In genomic region chr15:90530250-90531051, GRCh38 we compare ENCODE assay signal across 8 cellular contexts. TPM values are rescaled to one million over a fixed set of nuclear protein-coding genes. Genes with fewer than 3 reads are reported as not detected.
A peak's percentile ranks its signal among the peaks of the same experiment; 100 is the strongest.
DNase-seq lines count a peak whose midpoint lies in the region; ATAC-seq, FAIRE-seq and TF ChIP-seq lines count a peak whose summit lies in the region.

No MANE protein-coding gene starts in this region.

- H3K79me2 ChIP-seq in K562 (ENCODE audit: control insufficient read depth, insufficient read depth, low read length): peaks cover 49% of the 10 kb centered on the region

- peaks cover 0 to 2% (median 0%) of the 10 kb centered on the region in 7 donors for H3K9me3 Mint-ChIP-seq in CD4-positive, CD25-positive, alpha-beta regulatory T cell
- H3K9me3 Mint-ChIP-seq in T-helper 1 cell treated with Interleukin-12 subunit alpha and Interleukin-12 subunit beta and Interleukin-4 antibody, amounts not matched to agents 30 μg/mL and 1 μg/mL, for 36 hours: no peaks in the 10 kb centered on the region

- peaks cover 14% of the 10 kb centered on the region; the same call in 1 of the 2 replicates for H4K20me1 ChIP-seq in K562 (replicated peaks; ENCODE audit: control insufficient read depth, insufficient read depth, low read length)

- under 1% methylated on average over 56 of the region's 76 CpGs for WGBS in K562 (ENCODE audit: insufficient coverage, low coverage, missing lambda C conversion rate)

- FAIRE-seq in K562 (lab: Jason Lieb, UNC): peak; percentile 42

- TF ChIP-seq POLR2A in K562 (conservative IDR thresholded peaks at IDR 0.05) (no peak), gastrocnemius medialis (IDR thresholded peaks at IDR 0.05) (no peak)

- no peak for TF ChIP-seq EP300 in K562 (IDR thresholded peaks at IDR 0.05; ENCODE audit: low read length)

- DNase-seq in CD4-positive, CD25-positive, alpha-beta regulatory T cell: peak; percentile 18 to 68 (median 62)
- DNase-seq in K562 (ENCODE audit: extremely low read depth in 1 of 4, low spot score in 3 of 4): peak; percentile 45 to 80 (median 73)
- peak; percentile 16 to 62 for DNase-seq in gastrocnemius medialis
- no peak for DNase-seq in SIG-M5 (lab: John Stamatoyannopoulos, UW)

- peak overlapping the region; percentile 70 for H3K4me2 ChIP-seq in K562 (ENCODE audit: insufficient read depth, low read length)

- H3K9ac ChIP-seq in K562 (ENCODE audit: insufficient read depth in 1 of 2, low read depth in 2 of 2, low read length in 2 of 2): peak overlapping the region; percentile 73 to 98

- no TSS peak for BruUV-seq in K562 (replicated peaks; lab: Mats Ljungman, UMichigan)

- ATAC-seq in CD4-positive, CD25-positive, alpha-beta regulatory T cell (ENCODE audit: low read depth in 2 of 2): peak; percentile 47 to 48
- peak; percentile 43 for ATAC-seq in GM19452 (IDR thresholded peaks at IDR 0.05; ENCODE audit: unreplicated experiment)
- ATAC-seq in HG03521 (IDR thresholded peaks at IDR 0.05; ENCODE audit: unreplicated experiment): peak; percentile 32
- peak; percentile 59 for ATAC-seq in K562
- ATAC-seq in gastrocnemius medialis: peak; percentile 48 to 53

- TF ChIP-seq CTCF in K562 (IDR thresholded peaks at IDR 0.05 in 2 of 3, conservative IDR thresholded peaks at IDR 0.05 in 1 of 3; ENCODE audit: insufficient read depth in 2 of 3, low read depth in 1 of 3, low read length in 3 of 3) (no peak), gastrocnemius medialis (IDR thresholded peaks at IDR 0.05 in 4 of 5, conservative IDR thresholded peaks at IDR 0.05 in 1 of 5) (no peak)

- POLR2A ChIA-PET in K562 (lab: Yijun Ruan, JAX): interaction anchor here (0.5 to 3.1 kb wide), 7 partner anchors 9 to 1620 kb away, joined by 3 to 27 read pairs (median 3); no protein-coding TSS in a partner anchor

- H3K36me3 ChIP-seq in CD4-positive, CD25-positive, alpha-beta regulatory T cell (ENCODE audit: control insufficient read depth, insufficient read depth, low read length): no peaks in the 10 kb centered on the region
- H3K36me3 ChIP-seq in K562 (ENCODE audit: control insufficient read depth, insufficient read depth, low read length): no peaks in the 10 kb centered on the region
- no peaks in the 10 kb centered on the region for H3K36me3 ChIP-seq in gastrocnemius medialis

- H3K27me3 ChIP-seq in CD4-positive, CD25-positive, alpha-beta regulatory T cell (ENCODE audit: control insufficient read depth, insufficient read depth, low read length): no peaks in the 10 kb centered on the region
- H3K27me3 ChIP-seq in K562 (ENCODE audit: control insufficient read depth in 2 of 2, insufficient read depth in 2 of 2, low read length in 2 of 2) (no peaks in the 10 kb centered on the region), gastrocnemius medialis (no peaks in the 10 kb centered on the region)

- peaks cover 39% of the 10 kb centered on the region for H3K4me1 ChIP-seq in CD4-positive, CD25-positive, alpha-beta regulatory T cell (ENCODE audit: control insufficient read depth, insufficient read depth, low read length, poor library complexity, severe bottlenecking)
- H3K4me1 ChIP-seq in K562 (replicated peaks in 1 of 2; ENCODE audit: control insufficient read depth in 2 of 2, insufficient read depth in 2 of 2, low read length in 2 of 2) (peaks cover 9 to 25% of the 10 kb centered on the region in 2 experiments; a peak in 4 of 5 replicates), gastrocnemius medialis (peaks cover 23 to 24% of the 10 kb centered on the region in 2 donors)

- H3K9me3 ChIP-seq in CD4-positive, CD25-positive, alpha-beta regulatory T cell (ENCODE audit: control insufficient read depth in 2 of 2, low read length in 2 of 2): no peaks in the 10 kb centered on the region
- no peaks in the 10 kb centered on the region for H3K9me3 ChIP-seq in K562 (replicated peaks; ENCODE audit: control insufficient read depth, insufficient read depth, low read depth, low read length)
- no peaks in the 10 kb centered on the region for H3K9me3 ChIP-seq in gastrocnemius medialis

- no peaks in the 10 kb centered on the region for H3K27me3 Mint-ChIP-seq in CD4-positive, CD25-positive, alpha-beta regulatory T cell
- no peaks in the 10 kb centered on the region for H3K27me3 Mint-ChIP-seq in T-helper 1 cell treated with Interleukin-12 subunit alpha and Interleukin-12 subunit beta and Interleukin-4 antibody, amounts not matched to agents 30 μg/mL and 1 μg/mL, for 36 hours (ENCODE audit: low read depth)

- no peak for TF ChIP-seq RAD21 in K562 (CRISPR knock-in tag; conservative IDR thresholded peaks at IDR 0.05 in 1 of 2, IDR thresholded peaks at IDR 0.05 in 1 of 2)

- H3K27ac Mint-ChIP-seq in CD4-positive, CD25-positive, alpha-beta regulatory T cell: peak overlapping the region; percentile 89 to 98 (median 95)
- peak overlapping the region; percentile 88 for H3K27ac Mint-ChIP-seq in T-helper 1 cell treated with Interleukin-12 subunit alpha and Interleukin-12 subunit beta and Interleukin-4 antibody, amounts not matched to agents 30 μg/mL and 1 μg/mL, for 36 hours

- peak overlapping the region; percentile 90 to 97 (median 96) for H3K4me3 Mint-ChIP-seq in CD4-positive, CD25-positive, alpha-beta regulatory T cell
- H3K4me3 Mint-ChIP-seq in T-helper 1 cell treated with Interleukin-12 subunit alpha and Interleukin-12 subunit beta and Interleukin-4 antibody, amounts not matched to agents 30 μg/mL and 1 μg/mL, for 36 hours: peak overlapping the region; percentile 97

- intact Hi-C loops in K562 (cut with micrococcal nuclease) (loop anchor here (5.0 kb wide), 1 partner anchor 67 kb away; no protein-coding TSS in a partner anchor), gastrocnemius medialis (cut with DNase I; ENCODE audit: low total_unique reads) (loop anchor here (5.0 kb wide), 1 partner anchor 62 kb away; no protein-coding TSS in a partner anchor)

- in situ Hi-C loops in K562 (cut with MboI): no loop called here
- in situ Hi-C loops in gastrocnemius medialis (cut with MboI; ENCODE audit: low sequenced_read_pairs in 4 of 4): no loop called here

- no peaks in the 10 kb centered on the region for H3K9me1 ChIP-seq in K562 (ENCODE audit: control insufficient read depth, insufficient read depth, low read length)

- peaks cover 12% of the 10 kb centered on the region for H3K36me3 Mint-ChIP-seq in CD4-positive, CD25-positive, alpha-beta regulatory T cell
- H3K36me3 Mint-ChIP-seq in T-helper 1 cell treated with Interleukin-12 subunit alpha and Interleukin-12 subunit beta and Interleukin-4 antibody, amounts not matched to agents 30 μg/mL and 1 μg/mL, for 36 hours (ENCODE audit: low read depth): peaks cover 26% of the 10 kb centered on the region

- peak overlapping the region; percentile 82 for H2AFZ ChIP-seq in K562 (ENCODE audit: low read depth, low read length)

- peak overlapping the region; percentile 70 for H3K27ac ChIP-seq in CD4-positive, CD25-positive, alpha-beta regulatory T cell (ENCODE audit: insufficient read depth, low read length, poor library complexity, severe bottlenecking)
- peak overlapping the region; percentile 86; the same call in 2 of the 3 replicates for H3K27ac ChIP-seq in K562 (ENCODE audit: extremely low read depth, low read depth, low read length)
- peak overlapping the region; percentile 76 to 94 (median 90) for H3K27ac ChIP-seq in gastrocnemius medialis

- CTCF ChIA-PET in K562 (lab: Yijun Ruan, JAX; ENCODE audit: low intra/inter-chr PET ratio): no interaction called here

- H3K4me1 Mint-ChIP-seq in CD4-positive, CD25-positive, alpha-beta regulatory T cell: peaks cover 33 to 55% (median 38%) of the 10 kb centered on the region in 4 donors
- H3K4me1 Mint-ChIP-seq in T-helper 1 cell treated with Interleukin-12 subunit alpha and Interleukin-12 subunit beta and Interleukin-4 antibody, amounts not matched to agents 30 μg/mL and 1 μg/mL, for 36 hours (ENCODE audit: low read depth): peaks cover 39% of the 10 kb centered on the region

- H3K4me3 ChIP-seq in CD4-positive, CD25-positive, alpha-beta regulatory T cell (ENCODE audit: low read depth, low read length): peak overlapping the region; percentile 88
- peak overlapping the region; percentile 65 for H3K4me3 ChIP-seq in K562
- H3K4me3 ChIP-seq in iPS-11a (ENCODE audit: low read depth, low read length): peak overlapping the region; percentile 58
- peak overlapping the region; percentile 73 to 98 (median 83) for H3K4me3 ChIP-seq in gastrocnemius medialis

TF ChIP-seq in K562, 482 proteins besides CTCF, POLR2A, EP300 and RAD21 (continues in another document):
- TF ChIP-seq RBFOX2 (IDR thresholded peaks at IDR 0.05; ENCODE audit: low read depth, low read length): peak; percentile 35
- TF ChIP-seq DMBX1 (CRISPR knock-in tag; IDR thresholded peaks at IDR 0.05; ENCODE audit: borderline replicate concordance): no peak
- no peak for TF ChIP-seq ZNF764 (CRISPR knock-in tag; IDR thresholded peaks at IDR 0.05; ENCODE audit: low read depth)
- no peak for TF ChIP-seq ZNF146 (CRISPR knock-in tag; IDR thresholded peaks at IDR 0.05; ENCODE audit: unreplicated experiment)
- no peak for TF ChIP-seq POLR2H (tag; IDR thresholded peaks at IDR 0.05; ENCODE audit: low read depth)
- TF ChIP-seq ZNF79 (CRISPR knock-in tag; IDR thresholded peaks at IDR 0.05; ENCODE audit: low read depth): no peak
- peak in 1 of 2 experiments; percentile 22; a peak in 1 of 4 replicates for TF ChIP-seq MAZ (CRISPR knock-in tag; conservative IDR thresholded peaks at IDR 0.05 in 1 of 2, IDR thresholded peaks at IDR 0.05 in 1 of 2)
- no peak for TF ChIP-seq NUFIP1 (IDR thresholded peaks at IDR 0.05; ENCODE audit: partially characterized antibody)

RNA-seq across cellular contexts. Expression of gene CRTC3, which starts 0.7 kb away (rescaled TPM):
- 110 TPM for total RNA-seq in CD4-positive, CD25-positive, alpha-beta regulatory T cell
- 10 to 100 TPM; 27.5 to 31.9 (median 31.1) TPM for polyA plus RNA-seq in CD4-positive, CD25-positive, alpha-beta regulatory T cell
- total RNA-seq in K562 (2011; cell fraction: chromatin; rRNA removed; ENCODE audit: low replicate concordance): 42.0 and 91.0 TPM in 2 replicates
- total RNA-seq in K562 (2011; cell fraction: nucleolus; rRNA removed): 25.7 and 27.0 TPM in 2 replicates
- 50.7 and 99.0 TPM in 2 replicates for total RNA-seq in K562 (2011; cell fraction: nucleoplasm; rRNA removed)
- total RNA-seq in K562 (2014; rRNA removed) (7.5 and 9.1 TPM in 2 replicates), K562 (2014; rRNA removed; fragmentation: Illumina TruSeq; extraction: Trizol) (9.4 and 10.0 TPM in 2 replicates), K562 (2015; rRNA removed; fragmentation: Illumina TruSeq; extraction: Trizol) (11.3 and 11.6 TPM in 2 replicates), K562 (2021) (18.5 and 19.0 TPM in 2 replicates), gastrocnemius medialis (10 to 100 TPM; 20.7 to 41.4 (median 30.5) TPM)
- polyA plus RNA-seq in K562 (2011; rRNA removed) (14.1 and 17.2 TPM in 2 replicates), K562 (2014; fragmentation: Illumina TruSeq; extraction: Trizol) (12.7 and 13.8 TPM in 2 replicates), K562 (2014; fragmentation: Nextera tagmentation; extraction: Ambion mirVana) (1 to 10 TPM; 1.2 to 2.1 TPM), K562 (2014; rRNA removed) (9.1 and 11.7 TPM in 2 replicates)
- polyA plus RNA-seq in K562 (2011; cell fraction: cytosol; rRNA removed): 8.3 and 11.0 TPM in 2 replicates
- 17.7 and 22.6 TPM in 2 replicates for polyA plus RNA-seq in K562 (2011; cell fraction: nucleus; rRNA removed)
- 12.6 and 15.1 TPM in 2 replicates for polyA plus RNA-seq in K562 (2012)
- 21.2 and 24.0 TPM in 2 replicates for polyA minus RNA-seq in K562 (2011; rRNA and poly(A)+ RNA removed)
- 10.8 and 14.3 TPM in 2 replicates for polyA minus RNA-seq in K562 (2011; cell fraction: cytosol; rRNA and poly(A)+ RNA removed)
- polyA minus RNA-seq in K562 (2011; cell fraction: nucleus; rRNA and poly(A)+ RNA removed): 14.9 and 20.8 TPM in 2 replicates
